ENCODE assay signal across 22 cellular contexts in the genomic region with DNA sequence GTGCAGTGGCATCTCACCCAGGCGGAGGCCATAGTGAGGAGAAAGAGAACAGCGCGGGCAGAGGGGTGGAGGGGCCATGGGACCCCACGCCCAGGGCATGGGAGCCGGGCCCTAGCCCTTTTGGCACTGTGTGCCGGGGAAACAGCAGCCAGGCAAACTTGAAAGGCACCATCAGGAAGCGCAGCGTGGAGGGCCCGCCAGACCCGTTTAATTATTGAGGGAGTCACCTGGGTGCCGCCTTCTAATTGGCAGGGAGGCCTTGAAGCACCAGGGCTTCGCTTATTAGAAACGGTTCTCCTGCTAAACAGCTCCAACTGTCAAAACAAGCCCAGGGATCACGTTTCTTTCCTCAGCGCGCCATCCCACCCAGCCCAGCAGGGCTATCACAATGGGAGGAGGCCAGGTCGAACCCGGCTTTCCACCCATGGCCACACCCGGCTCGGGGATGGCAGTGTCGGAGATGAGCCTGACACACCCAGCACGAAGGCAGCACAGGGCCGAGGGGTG.
A peak's percentile ranks its signal among the peaks of the same experiment; 100 is the strongest.
DNase-seq lines count a peak whose midpoint lies in the region; ATAC-seq, FAIRE-seq and TF ChIP-seq lines count a peak whose summit lies in the region.
"Had no signal": no experiment of that assay in that cellular context is flagged by ENCODE, and none has a peak within 500 bp of the region (broad histone marks: within the 10 kb centered on the region; RNA-seq: fewer than 3 reads in every experiment).

No MANE protein-coding gene starts in this region.

- no peak overlapping the region for H2BK12ac ChIP-seq in H1 (ENCODE audit: low read depth, low read length)
- no peak overlapping the region for H2BK12ac ChIP-seq in H9 (ENCODE audit: insufficient read length, low read depth, low read length)

- no peak for FAIRE-seq in HepG2 (lab: Jason Lieb, UNC)
- no peak for FAIRE-seq in H1 (lab: Jason Lieb, UNC)
- no peak for FAIRE-seq in RCC 7860 (lab: Jason Lieb, UNC)
- FAIRE-seq: astrocyte, colon, endothelial cell of umbilical vein, frontal cortex had no signal

- peaks cover 0 to 3% (median 0%) of the 10 kb centered on the region in 3 experiments; a peak in 2 of 7 replicates for H3K36me3 Mint-ChIP-seq in H9 (ENCODE audit: insufficient read depth in 1 of 3, low read depth in 3 of 3)
- H3K36me3 Mint-ChIP-seq: natural killer cell had no signal

- H3K9ac ChIP-seq in HepG2 (ENCODE audit: insufficient read depth, low read depth, low read length): no peak overlapping the region
- H3K9ac ChIP-seq in H1 (replicated peaks in 1 of 4; ENCODE audit: extremely low read depth in 1 of 4, low read depth in 3 of 4, low read length in 3 of 4): no peak overlapping the region
- no peak overlapping the region for H3K9ac ChIP-seq in H9 (ENCODE audit: extremely low read depth, insufficient read length, low read length)

- BruUV-seq in HepG2 (replicated peaks; lab: Mats Ljungman, UMichigan): no TSS peak

- H3K27me3 Mint-ChIP-seq in H9 (ENCODE audit: low read depth): no peaks in the 10 kb centered on the region; the same call in 1 of the 2 replicates

- H3T11ph ChIP-seq in H9 (ENCODE audit: low read length): no peak overlapping the region

- DNase-seq in HepG2 (ENCODE audit: low spot score): no peak
- no peak for DNase-seq in right lobe of liver
- DNase-seq in NCI-H2196 (lab: John Stamatoyannopoulos, UW; ENCODE audit: unreplicated experiment): peak; percentile 47
- DNase-seq in H1 (ENCODE audit: low read depth in 1 of 2, low spot score in 2 of 2): no peak
- no peak for DNase-seq in H9
- DNase-seq in iPS-NIHi7 (ENCODE audit: extremely low spot score): no peak
- DNase-seq in RCC 7860 (ENCODE audit: low spot score): no peak
- DNase-seq: activated CD4-positive, alpha-beta T cell treated with anti-CD3 and anti-CD28 coated beads for 4 hours; activated CD8-positive, alpha-beta memory T cell treated with anti-CD3 and anti-CD28 coated beads, Interleukin-2, amount 50 U/mL, for 4 hours; activated naive CD4-positive, alpha-beta T cell treated with Interleukin-2 at 50 U/mL for 16 hours; CD4-positive, alpha-beta T cell; KG1; natural killer cell; NCI-H1048; stimulated activated naive CD8-positive, alpha-beta T cell treated with anti-CD3 and anti-CD28 coated beads, Interleukin-15, amount 100 ng/mL, for 72 hours; T-helper 9 cell had no signal

- H4K5ac ChIP-seq in H1 (ENCODE audit: insufficient read length, low read depth, low read length): no peak overlapping the region
- H4K5ac ChIP-seq in H9 (ENCODE audit: insufficient read length, low read depth, low read length): no peak overlapping the region

- CTCF ChIA-PET in HepG2 (lab: Yijun Ruan, JAX; ENCODE audit: low intra/inter-chr PET ratio, low total read pairs) (no interaction called here), H1 (lab: Charles Lee; ENCODE audit: partially characterized antibody) (interaction anchor here (0.6 to 1.8 kb wide), 6 partner anchors 17 to 396 kb away, joined by 3 to 7 read pairs (median 4); no protein-coding TSS in a partner anchor)

- peaks cover 27 to 38% of the 10 kb centered on the region in 2 experiments for H3K4me1 Mint-ChIP-seq in H9

- TF ChIP-seq POLR2A in HepG2 (IDR thresholded peaks at IDR 0.05; ENCODE audit: insufficient read depth in 1 of 2, low read depth in 2 of 2, low read length in 2 of 2) (no peak), right lobe of liver (IDR thresholded peaks at IDR 0.05) (no peak), H1 (IDR thresholded peaks at IDR 0.05; ENCODE audit: control extremely low read depth in 1 of 2, low read depth in 2 of 2, low read length in 2 of 2) (no peak)

- in situ Hi-C loops in HepG2 (cut with HindIII; ENCODE audit: extremely low pct_ligation_motif_present, low pct_unique_long_range_greater_than_20kb): no loop called here

- H2BK20ac ChIP-seq in H1 (ENCODE audit: low read length) (no peak overlapping the region), H9 (ENCODE audit: low read depth, low read length, poor library complexity, severe bottlenecking) (no peak overlapping the region)

- ATAC-seq in HepG2 (no peak), right lobe of liver (no peak), GM19463 (IDR thresholded peaks at IDR 0.05; ENCODE audit: unreplicated experiment) (no peak)
- ATAC-seq: natural killer cell; stimulated activated naive CD8-positive, alpha-beta T cell treated with anti-CD3 and anti-CD28 coated beads, Interleukin-15, amount 100 ng/mL, for 72 hours had no signal

- POLR2A ChIA-PET in HepG2 (lab: Yijun Ruan, JAX): no interaction called here
- POLR2A ChIA-PET in H1 (lab: Charles Lee; ENCODE audit: partially characterized antibody): no interaction called here

- H4K20me1 ChIP-seq in HepG2 (ENCODE audit: insufficient read depth, low read length) (peaks cover 41% of the 10 kb centered on the region; the same call in 1 of the 2 replicates), H1 (replicated peaks in 1 of 2; ENCODE audit: control insufficient read depth in 1 of 2, insufficient read depth in 2 of 2, low read length in 2 of 2) (peaks cover 4 to 12% of the 10 kb centered on the region in 2 experiments), H9 (ENCODE audit: control insufficient read depth, insufficient read depth, insufficient read length) (no peaks in the 10 kb centered on the region)

- TF ChIP-seq CTCF in HepG2 (CRISPR knock-in tag; IDR thresholded peaks at IDR 0.05): no peak
- no peak for TF ChIP-seq CTCF in right lobe of liver (IDR thresholded peaks at IDR 0.05)
- TF ChIP-seq CTCF in H1 (IDR thresholded peaks at IDR 0.05; ENCODE audit: control extremely low read depth in 1 of 3, insufficient read depth in 1 of 3, low read depth in 1 of 3, low read length in 3 of 3): no peak
- TF ChIP-seq CTCF in H9 (conservative IDR thresholded peaks at IDR 0.05): no peak

- peak overlapping the region; percentile 28; the same call in 1 of the 2 replicates for H4K8ac ChIP-seq in H1 (ENCODE audit: extremely low read depth, insufficient read depth, low read length)
- H4K8ac ChIP-seq in H9 (replicated peaks; ENCODE audit: insufficient read length, low read depth, low read length): no peak overlapping the region

- intact Hi-C loops in HepG2 (cut with micrococcal nuclease; ENCODE audit: unreplicated experiment): no loop called here
- intact Hi-C loops in right lobe of liver (cut with DNase I): no loop called here

- no peaks in the 10 kb centered on the region for H3K9me3 Mint-ChIP-seq in H9
- H3K9me3 Mint-ChIP-seq: CD4-positive, alpha-beta T cell; natural killer cell; stimulated activated naive CD8-positive, alpha-beta T cell treated with anti-CD3 and anti-CD28 coated beads, Interleukin-15, amount 100 ng/mL, for 72 hours had no signal

- no peak overlapping the region for H3K4me3 Mint-ChIP-seq in H9
- H3K4me3 Mint-ChIP-seq: CD4-positive, alpha-beta T cell; natural killer cell; stimulated activated naive CD8-positive, alpha-beta T cell treated with anti-CD3 and anti-CD28 coated beads, Interleukin-15, amount 100 ng/mL, for 72 hours had no signal

- no peak overlapping the region for H3K23ac ChIP-seq in H1 (ENCODE audit: insufficient read length)
- H3K23ac ChIP-seq in H9 (ENCODE audit: insufficient read length, low read depth, low read length): no peak overlapping the region

- H2BK120ac ChIP-seq in H1 (replicated peaks; ENCODE audit: low read depth, low read length): no peak overlapping the region
- H2BK120ac ChIP-seq in H9 (ENCODE audit: low read depth, low read length, poor library complexity, severe bottlenecking): no peak overlapping the region

- TF ChIP-seq RAD21 in HepG2 (CRISPR knock-in tag; IDR thresholded peaks at IDR 0.05): no peak
- no peak for TF ChIP-seq RAD21 in H1 (IDR thresholded peaks at IDR 0.05 in 1 of 2, conservative IDR thresholded peaks at IDR 0.05 in 1 of 2; ENCODE audit: low read depth in 2 of 2, low read length in 2 of 2)

- H3K9me3 ChIP-seq in HepG2 (ENCODE audit: low read length): no peaks in the 10 kb centered on the region
- no peaks in the 10 kb centered on the region for H3K9me3 ChIP-seq in right lobe of liver
- no peaks in the 10 kb centered on the region for H3K9me3 ChIP-seq in H1 (ENCODE audit: insufficient read depth in 2 of 2, low read depth in 1 of 2, low read length in 1 of 2)
- H3K9me3 ChIP-seq in H9 (ENCODE audit: control insufficient read depth, low read depth, low read length): no peaks in the 10 kb centered on the region
- H3K9me3 ChIP-seq: vagina had no signal

- H3K4me3 ChIP-seq in HepG2 (replicated peaks in 1 of 3; ENCODE audit: insufficient read depth in 1 of 3, low read depth in 2 of 3, low read length in 3 of 3) (no peak overlapping the region), right lobe of liver (no peak overlapping the region), H1 (ENCODE audit: extremely low read depth in 1 of 4, insufficient read depth in 2 of 4, low read depth in 3 of 4, low read length in 4 of 4) (no peak overlapping the region)
- H3K4me3 ChIP-seq: vagina had no signal

- H3K14ac ChIP-seq in H1 (ENCODE audit: insufficient read length) (no peak overlapping the region), H9 (ENCODE audit: insufficient read depth, low read length) (no peak overlapping the region; the same call in 1 of the 2 replicates)

- peak overlapping the region; percentile 32; the same call in 1 of the 2 replicates for H3K18ac ChIP-seq in H1 (ENCODE audit: extremely low read depth, low read length)
- no peak overlapping the region for H3K18ac ChIP-seq in H9 (ENCODE audit: insufficient read length, low read depth, low read length)

- H3K4me2 ChIP-seq in HepG2 (ENCODE audit: low read depth, low read length) (no peak overlapping the region), H1 (ENCODE audit: insufficient read depth in 1 of 2, low read depth in 2 of 2, low read length in 2 of 2) (no peak overlapping the region), H9 (ENCODE audit: insufficient read depth, insufficient read length, low read length) (no peak overlapping the region)

- H2BK5ac ChIP-seq in H1 (ENCODE audit: low read depth, low read length): no peak overlapping the region
- no peak overlapping the region for H2BK5ac ChIP-seq in H9 (ENCODE audit: insufficient read length, low read length)

- H2AK5ac ChIP-seq in H1 (ENCODE audit: low read depth, low read length): no peak overlapping the region
- H2AK5ac ChIP-seq in H9 (ENCODE audit: insufficient read length, low read length): no peak overlapping the region

- whole genome bisulfite sequencing in HepG2 (ENCODE audit: low lambda C conversion rate): 97% methylated on average over 21 of the region's 23 CpGs
- WGBS in right lobe of liver (ENCODE audit: insufficient coverage, low coverage, low lambda C conversion rate, missing lambda C conversion rate): no CpG with 5 or more reads among the region's 23 CpGs
- 90% methylated on average over 23 of the region's 23 CpGs; no CpG with 5 or more reads in 1 of the 2 experiments for WGBS in H1 (ENCODE audit: extremely low coverage in 1 of 2, insufficient coverage in 1 of 2, insufficient read length in 1 of 2, insufficient replicate concordance in 2 of 2, low coverage in 1 of 2, low lambda C conversion rate in 2 of 2, missing lambda C conversion rate in 1 of 2), 2 experiments
- whole genome bisulfite sequencing in H9 (ENCODE audit: extremely low coverage, insufficient read length, low lambda C conversion rate): no CpG with 5 or more reads among the region's 23 CpGs

- H3K56ac ChIP-seq in H1 (replicated peaks; ENCODE audit: insufficient read length, low read depth, low read length): no peak overlapping the region
- no peak overlapping the region for H3K56ac ChIP-seq in H9 (ENCODE audit: insufficient read length, low read depth, low read length)

- H3K36me3 ChIP-seq in HepG2 (replicated peaks in 1 of 2; ENCODE audit: control insufficient read depth in 1 of 2, insufficient read depth in 2 of 2, low read length in 2 of 2): peaks cover 0 to 6% of the 10 kb centered on the region in 2 experiments; a peak in 2 of 5 replicates
- H3K36me3 ChIP-seq in right lobe of liver: no peaks in the 10 kb centered on the region
- no peaks in the 10 kb centered on the region for H3K36me3 ChIP-seq in H1 (ENCODE audit: control insufficient read depth in 2 of 4, insufficient read depth in 4 of 4, low read length in 3 of 4)
- H3K36me3 ChIP-seq: vagina had no signal

- no peak for TF ChIP-seq EP300 in HepG2 (IDR thresholded peaks at IDR 0.05; ENCODE audit: low read depth in 2 of 2, low read length in 2 of 2)
- TF ChIP-seq EP300 in HepG2 (CRISPR knock-in tag; IDR thresholded peaks at IDR 0.05; ENCODE audit: borderline replicate concordance): no peak
- no peak for TF ChIP-seq EP300 in H1 (IDR thresholded peaks at IDR 0.05; ENCODE audit: borderline replicate concordance in 1 of 2, low read depth in 2 of 2, low read length in 2 of 2)

- H3K23me2 ChIP-seq in H1 (ENCODE audit: low read depth, low read length) (peaks cover 8% of the 10 kb centered on the region; the same call in 1 of the 2 replicates), H9 (ENCODE audit: insufficient read length, low read depth, low read length, poor library complexity, severe bottlenecking) (no peaks in the 10 kb centered on the region)

- H3K27me3 ChIP-seq in HepG2 (ENCODE audit: control insufficient read depth in 1 of 2, insufficient read depth in 2 of 2, low read length in 2 of 2) (no peaks in the 10 kb centered on the region), right lobe of liver (no peaks in the 10 kb centered on the region), H1 (replicated peaks in 1 of 4; ENCODE audit: control insufficient read depth in 3 of 4, extremely low read depth in 1 of 4, insufficient read depth in 3 of 4, low read length in 3 of 4) (no peaks in the 10 kb centered on the region), H9 (ENCODE audit: insufficient read depth, low read length) (no peaks in the 10 kb centered on the region)
- H3K27me3 ChIP-seq: vagina had no signal

- peaks cover 2% of the 10 kb centered on the region for H3K79me2 ChIP-seq in HepG2 (ENCODE audit: insufficient read depth, low read length)
- H3K79me2 ChIP-seq in H1 (ENCODE audit: control insufficient read depth in 1 of 2, insufficient read depth in 2 of 2, low read length in 2 of 2): peaks cover 0 to 11% of the 10 kb centered on the region in 2 experiments; a peak in 1 of 4 replicates
- H3K79me2 ChIP-seq in H9 (ENCODE audit: insufficient read depth, low read length): no peaks in the 10 kb centered on the region; the same call in 1 of the 2 replicates

- H3K27ac ChIP-seq in HepG2 (ENCODE audit: extremely low read length, insufficient read depth, low read length) (no peak overlapping the region), right lobe of liver (no peak overlapping the region), H1 (ENCODE audit: low read depth, low read length) (no peak overlapping the region), H9 (ENCODE audit: insufficient read length, low read depth, low read length) (no peak overlapping the region)
- H3K27ac ChIP-seq: vagina had no signal

- peaks cover 14% of the 10 kb centered on the region for H3K79me1 ChIP-seq in H1 (ENCODE audit: low read depth, low read length)
- peaks cover 3% of the 10 kb centered on the region for H3K79me1 ChIP-seq in H9 (ENCODE audit: insufficient read depth, low read depth, low read length, poor library complexity, severe bottlenecking)

- peak overlapping the region in 1 of 3 experiments; percentile 28; a peak in 1 of 7 replicates for H3K27ac Mint-ChIP-seq in H9
- H3K27ac Mint-ChIP-seq: CD4-positive, alpha-beta T cell; natural killer cell; stimulated activated naive CD8-positive, alpha-beta T cell treated with anti-CD3 and anti-CD28 coated beads, Interleukin-15, amount 100 ng/mL, for 72 hours had no signal

- H2BK15ac ChIP-seq in H1 (ENCODE audit: low read length): no peak overlapping the region
- H2BK15ac ChIP-seq in H9 (ENCODE audit: low read depth, low read length): no peak overlapping the region

- H2AFZ ChIP-seq in HepG2 (ENCODE audit: low read length) (no peak overlapping the region), H1 (ENCODE audit: low read length) (no peak overlapping the region), H9 (ENCODE audit: low read length) (no peak overlapping the region)

- peaks cover 19% of the 10 kb centered on the region for H3K4me1 ChIP-seq in HepG2 (ENCODE audit: insufficient read depth, low read length)
- peaks cover 0 to 6% (median 3%) of the 10 kb centered on the region in 4 donors for H3K4me1 ChIP-seq in right lobe of liver
- peaks cover 0 to 24% (median 18%) of the 10 kb centered on the region in 4 experiments; a peak in 6 of 7 replicates for H3K4me1 ChIP-seq in H1 (replicated peaks in 1 of 4; ENCODE audit: control insufficient read depth in 3 of 4, insufficient read depth in 4 of 4, low read length in 3 of 4)
- no peaks in the 10 kb centered on the region; the same call in 1 of the 2 replicates for H3K4me1 ChIP-seq in H9 (ENCODE audit: insufficient read depth, low read length)

- H4K91ac ChIP-seq in H1 (replicated peaks; ENCODE audit: insufficient read length, low read length) (no peak overlapping the region), H9 (ENCODE audit: insufficient read length, low read depth, low read length) (no peak overlapping the region)

- H3K4ac ChIP-seq in H1 (replicated peaks; ENCODE audit: insufficient read length, low read depth, low read length): no peak overlapping the region
- H3K4ac ChIP-seq in H9 (ENCODE audit: low read depth, low read length): no peak overlapping the region
